8 cellular contexts compared by ENCODE assay signal in the genomic region with DNA sequence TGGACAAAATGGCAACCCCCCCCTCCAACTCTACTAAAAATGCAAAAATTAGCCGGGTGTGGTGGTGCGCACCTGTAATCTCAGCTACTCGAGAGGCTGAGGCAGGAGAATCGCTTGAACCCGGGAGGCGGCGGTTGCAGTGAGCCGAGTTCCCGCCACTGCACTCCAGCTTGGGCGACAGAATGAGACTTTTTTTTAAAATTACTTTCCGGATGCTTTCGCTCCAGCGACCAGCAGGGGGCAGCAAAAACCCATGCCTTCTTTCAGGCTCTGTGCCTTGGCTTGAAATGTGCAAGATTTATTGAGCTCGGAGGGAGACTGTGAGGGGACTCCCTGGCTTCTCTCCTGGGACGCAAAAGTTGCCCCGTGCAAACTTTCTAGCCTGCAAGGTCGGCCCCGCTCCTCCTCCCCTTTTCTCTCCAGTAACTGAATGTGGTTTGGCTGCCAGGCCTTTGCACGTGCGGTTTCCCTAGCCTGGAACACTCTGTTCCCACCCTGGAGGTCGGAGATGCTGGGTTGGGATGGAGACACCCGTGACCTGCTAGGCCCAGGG.
DNase-seq lines count a peak whose midpoint lies in the region; ATAC-seq and TF ChIP-seq lines count a peak whose summit lies in the region.

No MANE protein-coding gene starts in this region.

- no peak overlapping the region for H3K4me3 ChIP-seq in GM12865 (ENCODE audit: low read depth, low read length)

- peaks cover 16% of the 10 kb centered on the region for H3K27me3 Mint-ChIP-seq in MCF 10A (ENCODE audit: insufficient read depth, unreplicated experiment)

- no peak overlapping the region for H3K4me3 Mint-ChIP-seq in MCF 10A (ENCODE audit: unreplicated experiment)

- TF ChIP-seq CTCF in GM12865 (IDR thresholded peaks at IDR 0.05; ENCODE audit: insufficient read depth, low read depth, low read length, missing control alignments) (peak; percentile 86), VCaP (conservative IDR thresholded peaks at IDR 0.05) (peak; percentile 83), MCF 10A (IDR thresholded peaks at IDR 0.05; ENCODE audit: unreplicated experiment) (peak; percentile 95)

- no TSS peak for BruUV-seq in MCF 10A (replicated peaks; lab: Mats Ljungman, UMichigan)

- no peak overlapping the region for H3K27ac Mint-ChIP-seq in MCF 10A (ENCODE audit: low read depth, unreplicated experiment)

- DNase-seq in GM12865 (ENCODE audit: low read depth) = peak; percentile 75
- peak; percentile 72 for DNase-seq in NCI-H128 (lab: John Stamatoyannopoulos, UW; ENCODE audit: unreplicated experiment)
- DNase-seq in MCF 10A (ENCODE audit: unreplicated experiment) = peak; percentile 84
- DNase-seq in iris pigment epithelial cell (ENCODE audit: low read depth) = peak; percentile 40
- DNase-seq in stimulated activated CD4-positive, alpha-beta T cell treated with anti-CD3 and anti-CD28 coated beads, Interleukin-15, amount 100 ng/mL, for 48 hours (ENCODE audit: low read depth in 2 of 2) = peak; percentile 41 to 75

- CTCF ChIA-PET in MCF 10A (lab: Yijun Ruan, JAX) = interaction anchor here (0.6 to 5.6 kb wide), 27 partner anchors 12 to 681 kb away, joined by 3 to 76 read pairs (median 3); partner anchors contain the start of genes EEF2 and SMIM44

- peaks cover 3% of the 10 kb centered on the region for H3K4me1 Mint-ChIP-seq in MCF 10A (ENCODE audit: insufficient read depth, unreplicated experiment)

- POLR2A ChIA-PET in MCF 10A (lab: Yijun Ruan, JAX) = interaction anchor here (0.7 to 1.2 kb wide), 4 partner anchors 83 to 788 kb away, joined by 3 to 10 read pairs (median 6); no protein-coding TSS in a partner anchor

- intact Hi-C loops in MCF 10A (cut with micrococcal nuclease) = loop anchor here (1.0 kb wide), 1 partner anchor 167 kb away; no protein-coding TSS in a partner anchor

- no peaks in the 10 kb centered on the region for H3K9me3 Mint-ChIP-seq in MCF 10A (ENCODE audit: unreplicated experiment)

- no peak overlapping the region for H3K27ac ChIP-seq in VCaP

- H3K36me3 Mint-ChIP-seq in MCF 10A (ENCODE audit: insufficient read depth, unreplicated experiment) = no peaks in the 10 kb centered on the region

- no peak for ATAC-seq in HG02840 (IDR thresholded peaks at IDR 0.05; ENCODE audit: low FRiP score, unreplicated experiment)
- no peak for ATAC-seq in HG02798 (IDR thresholded peaks at IDR 0.05; ENCODE audit: poor library complexity, unreplicated experiment)
